ENCODE assay signal across 36 cellular contexts in the genomic region with DNA sequence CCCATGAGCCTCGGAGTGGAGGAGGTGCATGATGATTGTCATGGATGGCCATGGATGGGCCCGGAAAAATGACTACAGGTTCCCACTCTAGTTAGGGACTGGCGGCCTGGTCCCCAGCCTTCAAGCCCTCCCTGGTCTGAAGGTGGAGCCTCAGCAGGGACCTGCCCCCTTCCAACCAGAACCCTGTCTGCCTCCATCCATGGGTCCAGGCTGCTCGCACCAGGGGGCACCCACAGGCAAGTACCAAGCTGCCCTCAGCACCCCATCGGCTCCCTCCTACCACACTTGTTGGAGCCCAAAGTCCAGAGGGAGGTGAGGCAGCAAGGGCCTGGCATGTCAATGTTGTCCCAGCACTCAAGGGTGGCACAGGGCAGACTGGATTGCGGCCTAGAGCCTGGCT.
"Had no signal": no experiment of that assay in that cellular context is flagged by ENCODE, and none has a peak within 500 bp of the region (broad histone marks: within the 10 kb centered on the region; RNA-seq: fewer than 3 reads in every experiment).

No MANE protein-coding gene starts in this region.

- H3K4me3 ChIP-seq: adrenal gland, ascending aorta, breast epithelium, cardiac muscle cell, coronary artery, dorsolateral prefrontal cortex, gastrocnemius medialis had no signal

- H3K4me3 Mint-ChIP-seq: activated B cell treated with CpG ODN at 0.5 μM for 24 hours; activated CD8-positive, alpha-beta T cell treated with anti-CD3 and anti-CD28 coated beads for 36 hours; activated naive CD4-positive, alpha-beta T cell treated with anti-CD3 and anti-CD28 coated beads for 36 hours; activated naive CD4-positive, alpha-beta T cell treated with anti-CD3 and anti-CD28 coated beads, Interleukin-2, amount 50 U/mL, for 24 hours; activated naive CD8-positive, alpha-beta T cell treated with anti-CD3 and anti-CD28 coated beads for 36 hours; activated naive CD8-positive, alpha-beta T cell treated with anti-CD3 and anti-CD28 coated beads, Interleukin-2, amount 50 U/mL, for 24 hours; activated T-helper 1 cell treated with anti-CD3 and anti-CD28 coated beads, Interleukin-12 subunit alpha, Interleukin-12 subunit beta, Interleukin-2, Interleukin-4 antibody, amounts not matched to agents 30 ng/mL and 10 ng/mL and 1 ng/mL, durations not matched to agents 14 hours and 24 hours and 36 hours; brain; dendritic cell treated with granulocyte-macrophage colony-stimulating factor and Interleukin-4, amounts not matched to agents 40 ng/mL and 50 ng/mL, for 4 days; endodermal cell; T-helper 17 cell; T-helper 2 cell treated with Interferon-gamma antibody and Interleukin-4, amounts not matched to agents 5 μg/mL and 100 μg/mL, for 36 hours had no signal

- H3K27me3 ChIP-seq: adrenal gland, ascending aorta, breast epithelium, cardiac muscle cell, gastrocnemius medialis had no signal

- DNase-seq: activated B cell treated with CpG ODN at 0.5 μM for 24 hours; activated CD4-positive, alpha-beta T cell treated with anti-CD3 and anti-CD28 coated beads for 48 hours; activated CD4-positive, alpha-beta T cell treated with anti-CD3 and anti-CD28 coated beads, Interleukin-2, amount 50 U/mL, for 1 hour; activated CD4-positive, alpha-beta T cell treated with anti-CD3 and anti-CD28 coated beads, Interleukin-2, amount 50 U/mL, for 48 hours; activated CD8-positive, alpha-beta memory T cell treated with anti-CD3 and anti-CD28 coated beads for 24 hours; activated CD8-positive, alpha-beta T cell treated with anti-CD3 and anti-CD28 coated beads for 36 hours; activated effector memory CD4-positive, alpha-beta T cell treated with anti-CD3 and anti-CD28 coated beads, Interleukin-2, amount 50 U/mL, for 16 hours; activated naive CD4-positive, alpha-beta T cell treated with anti-CD3 and anti-CD28 coated beads for 36 hours; activated naive CD8-positive, alpha-beta T cell treated with anti-CD3 and anti-CD28 coated beads for 36 hours; activated naive CD8-positive, alpha-beta T cell treated with anti-CD3 and anti-CD28 coated beads, Interleukin-2, amount 50 U/mL, for 24 hours; activated T-cell treated with anti-CD3 and anti-CD28 coated beads, Interleukin-2, amount 50 U/mL, for 48 hours; adrenal gland; central memory CD4-positive, alpha-beta T cell; cerebellar nuclear complex; effector memory CD4-positive, alpha-beta T cell; endodermal cell; foreskin fibroblast; gastrocnemius medialis; glutamatergic neuron; T-helper 1 cell; T-helper 17 cell; T1000; WERI-Rb-1 had no signal

- H3K27ac Mint-ChIP-seq: activated B cell treated with CpG ODN at 0.5 μM for 24 hours; activated CD8-positive, alpha-beta T cell treated with anti-CD3 and anti-CD28 coated beads for 36 hours; activated naive CD4-positive, alpha-beta T cell treated with anti-CD3 and anti-CD28 coated beads for 36 hours; activated naive CD4-positive, alpha-beta T cell treated with anti-CD3 and anti-CD28 coated beads, Interleukin-2, amount 50 U/mL, for 24 hours; activated naive CD8-positive, alpha-beta T cell treated with anti-CD3 and anti-CD28 coated beads for 36 hours; activated naive CD8-positive, alpha-beta T cell treated with anti-CD3 and anti-CD28 coated beads, Interleukin-2, amount 50 U/mL, for 24 hours; activated T-helper 1 cell treated with anti-CD3 and anti-CD28 coated beads, Interleukin-12 subunit alpha, Interleukin-12 subunit beta, Interleukin-2, Interleukin-4 antibody, amounts not matched to agents 30 ng/mL and 10 ng/mL and 1 ng/mL, durations not matched to agents 14 hours and 24 hours and 36 hours; activated T-helper 2 cell treated with anti-CD3 and anti-CD28 coated beads, Interferon-gamma antibody, Interleukin-2, Interleukin-4, amounts not matched to agents 10 μg/mL and 5 μg/mL and 100 μg/mL, durations not matched to agents 14 hours and 24 hours and 36 hours; brain; dendritic cell treated with granulocyte-macrophage colony-stimulating factor and Interleukin-4, amounts not matched to agents 40 ng/mL and 50 ng/mL, for 4 days; endodermal cell; T-helper 17 cell; T-helper 2 cell treated with Interferon-gamma antibody and Interleukin-4, amounts not matched to agents 5 μg/mL and 100 μg/mL, for 36 hours had no signal

- H3K9me3 ChIP-seq: adrenal gland, ascending aorta, breast epithelium, gastrocnemius medialis had no signal

- H3K27ac ChIP-seq: adrenal gland, ascending aorta, breast epithelium, cardiac muscle cell, coronary artery, dorsolateral prefrontal cortex, gastrocnemius medialis, WERI-Rb-1 had no signal

- H3K4me1 ChIP-seq: adrenal gland, ascending aorta, breast epithelium, gastrocnemius medialis had no signal

- ATAC-seq: activated CD4-positive, CD25-positive, alpha-beta regulatory T cell treated with anti-CD3 and anti-CD28 coated beads, Interleukin-2, amount 50 U/mL, for 24 hours; activated CD8-positive, alpha-beta T cell treated with anti-CD3 and anti-CD28 coated beads for 36 hours; activated naive CD8-positive, alpha-beta T cell treated with anti-CD3 and anti-CD28 coated beads, Interleukin-2, amount 50 U/mL, for 24 hours; esophagus mucosa; gastrocnemius medialis; T-helper 17 cell had no signal

- H3K4me1 Mint-ChIP-seq: activated B cell treated with CpG ODN at 0.5 μM for 24 hours; activated naive CD4-positive, alpha-beta T cell treated with anti-CD3 and anti-CD28 coated beads, Interleukin-2, amount 50 U/mL, for 24 hours; activated naive CD8-positive, alpha-beta T cell treated with anti-CD3 and anti-CD28 coated beads for 36 hours; activated naive CD8-positive, alpha-beta T cell treated with anti-CD3 and anti-CD28 coated beads, Interleukin-2, amount 50 U/mL, for 24 hours; brain; endodermal cell; T-helper 17 cell had no signal

- H3K9me3 Mint-ChIP-seq: activated B cell treated with CpG ODN at 0.5 μM for 24 hours; activated naive CD4-positive, alpha-beta T cell treated with anti-CD3 and anti-CD28 coated beads for 36 hours; activated naive CD8-positive, alpha-beta T cell treated with anti-CD3 and anti-CD28 coated beads for 36 hours; dendritic cell treated with granulocyte-macrophage colony-stimulating factor and Interleukin-4, amounts not matched to agents 40 ng/mL and 50 ng/mL, for 4 days; endodermal cell had no signal

- H3K27me3 Mint-ChIP-seq: activated B cell treated with CpG ODN at 0.5 μM for 24 hours; activated CD8-positive, alpha-beta T cell treated with anti-CD3 and anti-CD28 coated beads for 36 hours; activated naive CD4-positive, alpha-beta T cell treated with anti-CD3 and anti-CD28 coated beads, Interleukin-2, amount 50 U/mL, for 24 hours; activated naive CD8-positive, alpha-beta T cell treated with anti-CD3 and anti-CD28 coated beads for 36 hours; activated naive CD8-positive, alpha-beta T cell treated with anti-CD3 and anti-CD28 coated beads, Interleukin-2, amount 50 U/mL, for 24 hours; brain; dendritic cell treated with granulocyte-macrophage colony-stimulating factor and Interleukin-4, amounts not matched to agents 40 ng/mL and 50 ng/mL, for 4 days; T-helper 17 cell had no signal

- H3K36me3 ChIP-seq: adrenal gland, ascending aorta, breast epithelium, cardiac muscle cell, gastrocnemius medialis, WERI-Rb-1 had no signal

- H3K36me3 Mint-ChIP-seq: activated naive CD4-positive, alpha-beta T cell treated with anti-CD3 and anti-CD28 coated beads, Interleukin-2, amount 50 U/mL, for 24 hours; activated naive CD8-positive, alpha-beta T cell treated with anti-CD3 and anti-CD28 coated beads for 36 hours; brain had no signal
